In genomic region chr14:61662437-61663311, GRCh38 we compare ENCODE assay signal across 8 cellular contexts. TPM values are rescaled to one million over a fixed set of nuclear protein-coding genes. Genes with fewer than 3 reads are reported as not detected.
DNase-seq lines count a peak whose midpoint lies in the region; ATAC-seq, FAIRE-seq and TF ChIP-seq lines count a peak whose summit lies in the region.

No MANE protein-coding gene starts in this region.

- H3K36me3 ChIP-seq in heart left ventricle, result no peaks in the 10 kb centered on the region

- CTCF ChIA-PET in A549 (lab: Yijun Ruan, JAX), result interaction anchor here (0.5 to 1.6 kb wide), 3 partner anchors 13 to 208 kb away, joined by 3 to 5 read pairs (median 4); no protein-coding TSS in a partner anchor

- H3K4me2 ChIP-seq in A549, result peak overlapping the region; percentile 51

- no peaks in the 10 kb centered on the region for H3K27me3 ChIP-seq in heart left ventricle

- TF ChIP-seq POLR2A in A549 (IDR thresholded peaks at IDR 0.05; ENCODE audit: low read length) (no peak), heart left ventricle (IDR thresholded peaks at IDR 0.05) (no peak)

- peak; percentile 13 to 55; a peak in 2 of 6 replicates for ATAC-seq in A549
- peak; percentile 88 for ATAC-seq in GM18511 (IDR thresholded peaks at IDR 0.05; ENCODE audit: unreplicated experiment)
- peak; percentile 80 for ATAC-seq in HG02885 (IDR thresholded peaks at IDR 0.05; ENCODE audit: poor library complexity, unreplicated experiment)
- peak in 3 of 4 donors; percentile 63 to 67 (median 65) for ATAC-seq in heart left ventricle

- H3K4me3 ChIP-seq in A549, result no peak overlapping the region
- peak overlapping the region in 1 of 12 donors; percentile 6 for H3K4me3 ChIP-seq in heart left ventricle

- DNase-seq in A549 (ENCODE audit: low read depth in 1 of 2, low spot score in 1 of 2), result peak; percentile 10 to 76
- peak; percentile 75 for DNase-seq in NK-92 treated with Interleukin-12 subunit alpha and Interleukin-12 subunit beta, amount 100 ng/mL, for 24 hours (lab: John Stamatoyannopoulos, UW)
- peak; percentile 56 for DNase-seq in activated T-cell treated with anti-CD3 and anti-CD28 coated beads, Interleukin-2, amount 50 U/mL, for 1 hour
- peak in 2 of 5 donors; percentile 9 to 25 for DNase-seq in heart left ventricle
- DNase-seq in stimulated activated CD4-positive, alpha-beta T cell treated with anti-CD3 and anti-CD28 coated beads, Interleukin-2, amount 100 ng/mL, for 4 hours (ENCODE audit: low read depth), result peak; percentile 54
- DNase-seq in head of caudate nucleus, result no peak

- H3K4me1 ChIP-seq in A549 (peaks cover 25% of the 10 kb centered on the region), heart left ventricle (peaks cover 0 to 48% (median 3%) of the 10 kb centered on the region in 12 donors)

- 88% methylated on average over 13 of the region's 13 CpGs for WGBS in A549 (ENCODE audit: missing lambda C conversion rate)
- WGBS in heart left ventricle, 4 donors, result 86 to 91% (median 90%) methylated on average over 13 of the region's 13 CpGs

- FAIRE-seq in A549 (lab: Jason Lieb, UNC), result no peak

- intact Hi-C loops in heart left ventricle (cut with DNase I) (no loop called here), head of caudate nucleus (cut with DNase I) (no loop called here)

- TF ChIP-seq CTCF in A549 (IDR thresholded peaks at IDR 0.05) (no peak), heart left ventricle (IDR thresholded peaks at IDR 0.05) (no peak)

- no peak for TF ChIP-seq RAD21 in A549 (conservative IDR thresholded peaks at IDR 0.05 in 1 of 2, IDR thresholded peaks at IDR 0.05 in 1 of 2)

- no peak for TF ChIP-seq EP300 in A549 (IDR thresholded peaks at IDR 0.05)

- H3K9me3 ChIP-seq in A549 (peaks cover 10% of the 10 kb centered on the region), heart left ventricle (no peaks in the 10 kb centered on the region)

- H3K27ac ChIP-seq in A549, result peak overlapping the region; percentile 72 to 80
- peak overlapping the region in 2 of 12 donors; percentile 18 to 91 for H3K27ac ChIP-seq in heart left ventricle

- POLR2A ChIA-PET in A549 (lab: Yijun Ruan, JAX), result no interaction called here

TF ChIP-seq in A549, 52 proteins besides CTCF, POLR2A, EP300 and RAD21:
- no peak for TF ChIP-seq ZSCAN20 (CRISPR knock-in tag; IDR thresholded peaks at IDR 0.05)
- TF ChIP-seq RCOR1 (IDR thresholded peaks at IDR 0.05; ENCODE audit: low read depth, low read length), result no peak
- TF ChIP-seq HEYL (CRISPR knock-in tag; IDR thresholded peaks at IDR 0.05), result no peak
- no peak for TF ChIP-seq FOSL2 (IDR thresholded peaks at IDR 0.05)
- peak; percentile 80 for TF ChIP-seq FOSL2 (CRISPR knock-in tag; IDR thresholded peaks at IDR 0.05)
- 0 out of 2 replicates have a peak, but pooled peaks have one; percentile 59 for TF ChIP-seq HOXB13 (CRISPR knock-in tag; IDR thresholded peaks at IDR 0.05; ENCODE audit: low read depth)
- peak; percentile 30 for TF ChIP-seq ZFP36 (IDR thresholded peaks at IDR 0.05; ENCODE audit: borderline replicate concordance, partially characterized antibody)
- TF ChIP-seq ESRRA (IDR thresholded peaks at IDR 0.05; ENCODE audit: borderline replicate concordance, low read length), result no peak
- peak; percentile 95 for TF ChIP-seq NFE2L2 (conservative IDR thresholded peaks at IDR 0.05; ENCODE audit: low read length)
- no peak for TF ChIP-seq CBX8 (IDR thresholded peaks at IDR 0.05)
- TF ChIP-seq MAFK (IDR thresholded peaks at IDR 0.05; ENCODE audit: partially characterized antibody), result peak; percentile 98

RNA-seq across cellular contexts. Expression of gene HIF1A, which starts 32.6 kb away (rescaled TPM):
- polyA plus RNA-seq in A549 (2011; rRNA removed) (284 and 383 TPM in 2 replicates), A549 (2017; fragmentation: RNase III; extraction: RNeasy Plus Mini Kit Qiagen cat#74134 plus additional on column Dnase treatment) (280 to 397 TPM (median 391 TPM) in 3 replicates), heart left ventricle (10 to 100 TPM; 12.8 to 76.3 TPM)
- 27.9 and 38.2 TPM in 2 replicates for polyA plus RNA-seq in A549 (2012; cell fraction: cytosol; rRNA removed)
- polyA plus RNA-seq in A549 (2012; cell fraction: nucleus; rRNA removed), result 38.2 and 49.4 TPM in 2 replicates
- polyA minus RNA-seq in A549 (2011; rRNA and poly(A)+ RNA removed), result 228 and 254 TPM in 2 replicates
- total RNA-seq in heart left ventricle, result 100 to 1,000 TPM in 1 of 9 donors, 10 to 100 TPM in 8; 52.4 to 157 (median 72.8) TPM

Comparison
In these comparisons a context has a peak if more than half of its experiments do, and no peak if none do; other contexts are left out.
1. ATAC-seq: peak in every context shown above with its lines; median percentile 88 in GM18511; 80 in HG02885; 65 in heart left ventricle; 34 in A549.
2. DNase-seq: peak in A549 (2 of 2), NK-92 treated with Interleukin-12 subunit alpha and Interleukin-12 subunit beta, amount 100 ng/mL, for 24 hours (single experiment), activated T-cell treated with anti-CD3 and anti-CD28 coated beads, Interleukin-2, amount 50 U/mL, for 1 hour (single experiment) and stimulated activated CD4-positive, alpha-beta T cell treated with anti-CD3 and anti-CD28 coated beads, Interleukin-2, amount 100 ng/mL, for 4 hours (single experiment); none in head of caudate nucleus (0 of 42).